9 cellular contexts compared by ENCODE assay signal in genomic region chr17:41777579-41778188, GRCh38. TPM values are rescaled to one million over a fixed set of nuclear protein-coding genes. Genes with fewer than 3 reads are reported as not detected.
DNase-seq lines count a peak whose midpoint lies in the region; ATAC-seq and TF ChIP-seq lines count a peak whose summit lies in the region.
"Had no signal": no experiment of that assay in that cellular context is flagged by ENCODE, and none has a peak within 500 bp of the region (broad histone marks: within the 10 kb centered on the region; RNA-seq: fewer than 3 reads in every experiment).

No MANE protein-coding gene starts in this region.

- DNase-seq in HFF-Myc (ENCODE audit: extremely low read depth, low read depth) = peak; percentile 84
- peak; percentile 95 for DNase-seq in SHP77 treated with DMSO at 0.1 percent for 48 hours (lab: John Stamatoyannopoulos, UW)
- no peak for DNase-seq in foreskin keratinocyte
- DNase-seq in trophoblast cell = no peak
- no peak for DNase-seq in activated CD4-positive, alpha-beta T cell treated with anti-CD3 and anti-CD28 coated beads for 1 hour
- DNase-seq in H7 = no peak

- H3K14ac ChIP-seq in trophoblast cell (ENCODE audit: low read length) = peak overlapping the region; percentile 2

- H4K91ac ChIP-seq in trophoblast cell (ENCODE audit: low read depth, low read length) = no peak overlapping the region

- H3K9ac ChIP-seq in trophoblast cell (ENCODE audit: low read length) = peak overlapping the region; percentile 37

- no peak overlapping the region for H2AK5ac ChIP-seq in trophoblast cell (ENCODE audit: low read length)

- H3K23ac ChIP-seq in trophoblast cell (ENCODE audit: low read length) = no peak overlapping the region

- WGBS in trophoblast cell (ENCODE audit: extremely low coverage, insufficient coverage, insufficient read length) = no CpG with 5 or more reads among the region's 12 CpGs

- H3K79me1 ChIP-seq in trophoblast cell (ENCODE audit: low read length) = peaks cover 28% of the 10 kb centered on the region

- H3K27me3 ChIP-seq in foreskin keratinocyte (no peaks in the 10 kb centered on the region), trophoblast cell (ENCODE audit: insufficient read depth, low read length) (no peaks in the 10 kb centered on the region), H7 (ENCODE audit: control insufficient read depth, insufficient read depth, low read length) (no peaks in the 10 kb centered on the region)

- peak overlapping the region; percentile 11 for H3K4me2 ChIP-seq in trophoblast cell (ENCODE audit: low read length)

- H4K8ac ChIP-seq in trophoblast cell (ENCODE audit: low read depth, low read length) = no peak overlapping the region

- H3K4ac ChIP-seq in trophoblast cell (ENCODE audit: low read depth, low read length) = peak overlapping the region; percentile 77

- H3K4me1 ChIP-seq in foreskin keratinocyte = peaks cover 55% of the 10 kb centered on the region
- peaks cover 55 to 57% of the 10 kb centered on the region in 2 experiments for H3K4me1 ChIP-seq in trophoblast cell (ENCODE audit: control insufficient read depth in 1 of 2, insufficient read depth in 2 of 2, low read length in 2 of 2)

- ATAC-seq in foreskin keratinocyte (no peak), GM21737 (IDR thresholded peaks at IDR 0.05; ENCODE audit: unreplicated experiment) (no peak), GM19324 (IDR thresholded peaks at IDR 0.05; ENCODE audit: low FRiP score, unreplicated experiment) (no peak)
- ATAC-seq: K562 had no signal

- no peak overlapping the region for H4K12ac ChIP-seq in trophoblast cell (ENCODE audit: low read depth, low read length)

- H2BK5ac ChIP-seq in trophoblast cell (ENCODE audit: low read depth, low read length, poor library complexity) = peak overlapping the region; percentile 8

- H3K36me3 ChIP-seq in trophoblast cell (ENCODE audit: control insufficient read depth in 1 of 2, insufficient read depth in 2 of 2, low read length in 2 of 2) = peaks cover 39 to 47% of the 10 kb centered on the region in 2 experiments
- no peaks in the 10 kb centered on the region for H3K36me3 ChIP-seq in H7 (replicated peaks; ENCODE audit: control insufficient read depth, insufficient read depth, low read length)

- TF ChIP-seq CTCF in HFF-Myc (IDR thresholded peaks at IDR 0.05; ENCODE audit: low read depth, low read length, missing control alignments) = no peak
- no peak for TF ChIP-seq CTCF in foreskin keratinocyte (conservative IDR thresholded peaks at IDR 0.05)

- H3K4me3 ChIP-seq in HFF-Myc (replicated peaks; ENCODE audit: low read depth, low read length) (no peak overlapping the region), trophoblast cell (ENCODE audit: low read depth, low read length) (no peak overlapping the region), H7 (ENCODE audit: insufficient read depth, low read depth, low read length) (no peak overlapping the region)
- H3K4me3 ChIP-seq: K562 had no signal

- no peak overlapping the region for H2BK120ac ChIP-seq in trophoblast cell (ENCODE audit: insufficient read depth, low read length, poor library complexity)

- peak overlapping the region; percentile 42 for H3K18ac ChIP-seq in trophoblast cell (ENCODE audit: low read length)

- H3K27ac ChIP-seq in foreskin keratinocyte = peak overlapping the region; percentile 38
- peak overlapping the region; percentile 75 for H3K27ac ChIP-seq in trophoblast cell (ENCODE audit: low read depth, low read length)

- no peaks in the 10 kb centered on the region for H3K9me3 ChIP-seq in trophoblast cell (ENCODE audit: insufficient read depth, low read depth, low read length)

- H2BK12ac ChIP-seq in trophoblast cell (ENCODE audit: low read length) = no peak overlapping the region

- H3K79me2 ChIP-seq in trophoblast cell (ENCODE audit: control insufficient read depth, insufficient read depth, low read length, poor library complexity) = peaks cover 43% of the 10 kb centered on the region

- no peak overlapping the region for H2AFZ ChIP-seq in trophoblast cell (ENCODE audit: insufficient read depth, low read length, poor library complexity)

RNA-seq across cellular contexts. Expression of gene JUP, which starts 8.8 kb away (rescaled TPM):
- 367 and 442 TPM in 2 replicates for total RNA-seq in foreskin keratinocyte
- 299 and 341 TPM in 2 replicates for polyA plus RNA-seq in foreskin keratinocyte
- polyA plus RNA-seq in trophoblast cell (2013) = 367 and 395 TPM in 2 replicates
- 58.4 and 68.5 TPM in 2 replicates for total RNA-seq in H7 (2014; rRNA removed; shearing (Covaris generic))

RNA-seq across cellular contexts. Expression of gene P3H4, which starts 34.1 kb away (rescaled TPM):
- 8.8 and 13.7 TPM in 2 replicates for total RNA-seq in foreskin keratinocyte
- polyA plus RNA-seq in foreskin keratinocyte = 9.1 and 11.8 TPM in 2 replicates
- 27.5 and 27.8 TPM in 2 replicates for polyA plus RNA-seq in trophoblast cell (2013)
- 34.7 and 44.6 TPM in 2 replicates for total RNA-seq in H7 (2014; rRNA removed; shearing (Covaris generic))

RNA-seq across cellular contexts. Expression of gene FKBP10, which starts 35.1 kb away (rescaled TPM):
- total RNA-seq in foreskin keratinocyte = 8.0 and 10.5 TPM in 2 replicates
- 8.8 and 10.9 TPM in 2 replicates for polyA plus RNA-seq in foreskin keratinocyte
- polyA plus RNA-seq in trophoblast cell (2013) = 181 and 187 TPM in 2 replicates
- 206 and 213 TPM in 2 replicates for total RNA-seq in H7 (2014; rRNA removed; shearing (Covaris generic))

RNA-seq across cellular contexts. Expression of gene HAP1, which starts 43.2 kb away (rescaled TPM):
- 0.56 and 0.82 TPM in 2 replicates for total RNA-seq in foreskin keratinocyte
- 0.45 and 0.77 TPM in 2 replicates for polyA plus RNA-seq in foreskin keratinocyte
- 14.5 and 20.7 TPM in 2 replicates for polyA plus RNA-seq in trophoblast cell (2013)
- total RNA-seq in H7 (2014; rRNA removed; shearing (Covaris generic)) = 0.28 and 0.48 TPM in 2 replicates
- polyA plus RNA-seq: K562 had no signal

RNA-seq across cellular contexts. Expression of gene NT5C3B, which starts 58.3 kb away (rescaled TPM):
- total RNA-seq in foreskin keratinocyte = 61.8 and 93.7 TPM in 2 replicates
- 79.5 and 104 TPM in 2 replicates for polyA plus RNA-seq in foreskin keratinocyte
- polyA plus RNA-seq in trophoblast cell (2013) = 45.0 and 48.0 TPM in 2 replicates
- 62.2 and 77.1 TPM in 2 replicates for total RNA-seq in H7 (2014; rRNA removed; shearing (Covaris generic))

Comparison
In these comparisons a context has a peak if more than half of its experiments do, and no peak if none do; other contexts are left out.
1. DNase-seq: peak in HFF-Myc (single experiment) and SHP77 treated with DMSO at 0.1 percent for 48 hours (single experiment); none in foreskin keratinocyte (0 of 2), trophoblast cell (0 of 2), activated CD4-positive, alpha-beta T cell treated with anti-CD3 and anti-CD28 coated beads for 1 hour (single experiment) and H7 (single experiment).
2. RNA of gene FKBP10, which starts 35.1 kb away (total RNA-seq): 206 to 213 TPM in H7; 8.0 to 10.5 TPM in foreskin keratinocyte; every median in the first group is over 10 times any median in the second.